10 cellular contexts compared by ENCODE assay signal in genomic region chr3:161559177-161559998, GRCh38.
A peak's percentile ranks its signal among the peaks of the same experiment; 100 is the strongest.
DNase-seq lines count a peak whose midpoint lies in the region; ATAC-seq and TF ChIP-seq lines count a peak whose summit lies in the region.
"Had no signal": no experiment of that assay in that cellular context is flagged by ENCODE, and none has a peak within 500 bp of the region (broad histone marks: within the 10 kb centered on the region; RNA-seq: fewer than 3 reads in every experiment).

No MANE protein-coding gene starts in this region.

- peaks cover 13% of the 10 kb centered on the region for H3K27me3 Mint-ChIP-seq in activated T-helper 17 cell treated with anti-CD3 and anti-CD28 coated beads, Interleukin-2, amount 50 U/mL, for 72 hours
- H3K27me3 Mint-ChIP-seq: B cell had no signal

- H3K27ac ChIP-seq in brain microvascular endothelial cell (no peak overlapping the region), right lobe of liver (no peak overlapping the region)

- H3K4me3 ChIP-seq in brain microvascular endothelial cell (ENCODE audit: low read depth, low read length) (no peak overlapping the region), right lobe of liver (no peak overlapping the region)

- TF ChIP-seq CTCF in brain microvascular endothelial cell (IDR thresholded peaks at IDR 0.05; ENCODE audit: low read depth, low read length, missing control alignments) (peak; percentile 90), right lobe of liver (IDR thresholded peaks at IDR 0.05) (peak; percentile 57 to 70 (median 62))

- H3K9me3 ChIP-seq in right lobe of liver: no peaks in the 10 kb centered on the region

- H3K27me3 ChIP-seq in brain microvascular endothelial cell (replicated peaks) (no peaks in the 10 kb centered on the region), right lobe of liver (no peaks in the 10 kb centered on the region)

- intact Hi-C loops in right lobe of liver (cut with DNase I): no loop called here

- H3K36me3 Mint-ChIP-seq in activated T-helper 17 cell treated with anti-CD3 and anti-CD28 coated beads, Interleukin-2, amount 50 U/mL, for 72 hours (ENCODE audit: low read depth): no peaks in the 10 kb centered on the region

- H3K4me1 ChIP-seq in right lobe of liver: no peaks in the 10 kb centered on the region

- H3K4me1 Mint-ChIP-seq in activated T-helper 17 cell treated with anti-CD3 and anti-CD28 coated beads, Interleukin-2, amount 50 U/mL, for 72 hours: no peaks in the 10 kb centered on the region
- H3K4me1 Mint-ChIP-seq: B cell had no signal

- peak; percentile 56 for ATAC-seq in HG03469 (IDR thresholded peaks at IDR 0.05; ENCODE audit: unreplicated experiment)
- peak in 3 of 4 donors; percentile 47 to 80 (median 68) for ATAC-seq in right lobe of liver
- ATAC-seq in activated T-helper 17 cell treated with anti-CD3 and anti-CD28 coated beads, Interleukin-2, amount 50 U/mL, for 72 hours (replicated peaks): no peak
- ATAC-seq: activated T-cell treated with anti-CD3 and anti-CD28 coated beads, Interleukin-2, amount 50 U/mL, for 72 hours had no signal

- DNase-seq in DMS79 treated with DMSO at 0.1 percent for 48 hours (lab: John Stamatoyannopoulos, UW) (peak; percentile 10), DMS79 (lab: John Stamatoyannopoulos, UW) (no peak), NCI-H526 (lab: John Stamatoyannopoulos, UW) (peak; percentile 10 to 71), brain microvascular endothelial cell (peak; percentile 56), right lobe of liver (no peak), GF-D8 (lab: John Stamatoyannopoulos, UW) (no peak)

- H3K4me3 Mint-ChIP-seq in activated T-helper 17 cell treated with anti-CD3 and anti-CD28 coated beads, Interleukin-2, amount 50 U/mL, for 72 hours: no peak overlapping the region
- H3K4me3 Mint-ChIP-seq: activated T-cell treated with anti-CD3 and anti-CD28 coated beads, Interleukin-2, amount 50 U/mL, for 72 hours; B cell had no signal

- H3K36me3 ChIP-seq in brain microvascular endothelial cell (replicated peaks) (no peaks in the 10 kb centered on the region), right lobe of liver (no peaks in the 10 kb centered on the region)

- 15% methylated on average over 6 of the region's 6 CpGs for WGBS in right lobe of liver (ENCODE audit: insufficient coverage, low coverage, low lambda C conversion rate, missing lambda C conversion rate)

- no peak for TF ChIP-seq POLR2A in right lobe of liver (IDR thresholded peaks at IDR 0.05)

- H3K9me3 Mint-ChIP-seq in activated T-helper 17 cell treated with anti-CD3 and anti-CD28 coated beads, Interleukin-2, amount 50 U/mL, for 72 hours: no peaks in the 10 kb centered on the region
- H3K9me3 Mint-ChIP-seq: activated T-cell treated with anti-CD3 and anti-CD28 coated beads, Interleukin-2, amount 50 U/mL, for 72 hours had no signal

- in situ Hi-C loops in brain microvascular endothelial cell (cut with HindIII; ENCODE audit: low pct_ligation_motif_present, low sequenced_read_pairs): no loop called here

- H3K27ac Mint-ChIP-seq in activated T-helper 17 cell treated with anti-CD3 and anti-CD28 coated beads, Interleukin-2, amount 50 U/mL, for 72 hours: no peak overlapping the region
- H3K27ac Mint-ChIP-seq: activated T-cell treated with anti-CD3 and anti-CD28 coated beads, Interleukin-2, amount 50 U/mL, for 72 hours; B cell had no signal

Comparison
In these comparisons a context has a peak if more than half of its experiments do, and no peak if none do; other contexts are left out.
1. DNase-seq: peak in DMS79 treated with DMSO at 0.1 percent for 48 hours (single experiment), NCI-H526 (2 of 2) and brain microvascular endothelial cell (single experiment); none in DMS79 (single experiment), right lobe of liver (0 of 3) and GF-D8 (single experiment).